In genomic region chr7:99499356-99499712, GRCh38 we compare ENCODE assay signal across 6 cellular contexts. TPM values are rescaled to one million over a fixed set of nuclear protein-coding genes. Genes with fewer than 3 reads are reported as not detected.
A peak's percentile ranks its signal among the peaks of the same experiment; 100 is the strongest.
DNase-seq lines count a peak whose midpoint lies in the region; ATAC-seq and TF ChIP-seq lines count a peak whose summit lies in the region.

No MANE protein-coding gene starts in this region.

- H3K9me3 ChIP-seq in Peyer's patch = peaks cover 0 to 9% (median under 1%) of the 10 kb centered on the region in 4 donors
- H3K9me3 ChIP-seq in right atrium auricular region = peaks cover under 1 to 8% of the 10 kb centered on the region in 2 donors

- ATAC-seq in GM21529 (IDR thresholded peaks at IDR 0.05; ENCODE audit: unreplicated experiment) = peak; percentile 20

- TF ChIP-seq CTCF in Peyer's patch (IDR thresholded peaks at IDR 0.05) = no peak
- no peak for TF ChIP-seq CTCF in right atrium auricular region (IDR thresholded peaks at IDR 0.05)
- no peak for TF ChIP-seq CTCF in type B pancreatic cell (conservative IDR thresholded peaks at IDR 0.05)

- TF ChIP-seq POLR2A in Peyer's patch (IDR thresholded peaks at IDR 0.05) = no peak

- H3K4me3 Mint-ChIP-seq in type B pancreatic cell = peak overlapping the region; percentile 100

- no peak for DNase-seq in Peyer's patch
- DNase-seq in right atrium auricular region (ENCODE audit: low spot score) = no peak
- no peak for DNase-seq in type B pancreatic cell (ENCODE audit: extremely low spot score, unreplicated experiment)
- no peak for DNase-seq in NCI-H82 treated with DMSO at 0.1 percent for 48 hours (lab: John Stamatoyannopoulos, UW; ENCODE audit: unreplicated experiment)
- DNase-seq in SKM-1 (lab: John Stamatoyannopoulos, UW; ENCODE audit: unreplicated experiment) = no peak

- H3K27me3 Mint-ChIP-seq in type B pancreatic cell = no peaks in the 10 kb centered on the region

- H3K9me3 Mint-ChIP-seq in type B pancreatic cell = no peaks in the 10 kb centered on the region

- H3K27ac ChIP-seq in Peyer's patch (peak overlapping the region; percentile 93 to 99 (median 98)), right atrium auricular region (peak overlapping the region; percentile 92 to 93)

- H3K4me1 ChIP-seq in Peyer's patch = peaks cover 2 to 26% (median 13%) of the 10 kb centered on the region in 4 donors
- peaks cover 0 to 26% of the 10 kb centered on the region in 2 donors for H3K4me1 ChIP-seq in right atrium auricular region

- H3K4me3 ChIP-seq in Peyer's patch (peak overlapping the region; percentile 73 to 98 (median 86)), right atrium auricular region (peak overlapping the region; percentile 75 to 80)

- peaks cover 16% of the 10 kb centered on the region for H3K4me1 Mint-ChIP-seq in type B pancreatic cell (ENCODE audit: unreplicated experiment)

- H3K27me3 ChIP-seq in Peyer's patch (no peaks in the 10 kb centered on the region), right atrium auricular region (no peaks in the 10 kb centered on the region)

- H3K27ac Mint-ChIP-seq in type B pancreatic cell = peak overlapping the region; percentile 99

- H3K36me3 ChIP-seq in Peyer's patch (peaks cover 0 to 24% (median 0%) of the 10 kb centered on the region in 3 donors), right atrium auricular region (peaks cover 33% of the 10 kb centered on the region)

- peaks cover 18% of the 10 kb centered on the region for H3K36me3 Mint-ChIP-seq in type B pancreatic cell

RNA-seq across cellular contexts. Expression of gene ZNF394, which starts 0.7 kb away (rescaled TPM):
- 10 to 100 TPM; 37.3 to 71.8 (median 58.0) TPM for total RNA-seq in Peyer's patch
- total RNA-seq in right atrium auricular region = 10 to 100 TPM; 10.8 to 20.2 TPM
- total RNA-seq in type B pancreatic cell (ENCODE audit: low replicate concordance) = 24.3 and 31.8 TPM in 2 replicates

RNA-seq across cellular contexts. Expression of gene ZKSCAN5, which starts 5.1 kb away (rescaled TPM):
- total RNA-seq in Peyer's patch = 10 to 100 TPM in 2 of 4 donors, 1 to 10 TPM in 2; 7.2 to 20.6 (median 11.7) TPM
- total RNA-seq in right atrium auricular region = 1 to 10 TPM; 5.4 to 6.3 TPM
- total RNA-seq in type B pancreatic cell (ENCODE audit: low replicate concordance) = 9.2 and 14.0 TPM in 2 replicates

RNA-seq across cellular contexts. Expression of gene ZNF789, which starts 26.6 kb away (rescaled TPM):
- total RNA-seq in Peyer's patch = 10 to 100 TPM; 23.8 to 44.8 (median 36.8) TPM
- 1 to 10 TPM in 1 of 2 donors, under 1 TPM in 1; 0.48 to 2.6 TPM for total RNA-seq in right atrium auricular region
- total RNA-seq in type B pancreatic cell (ENCODE audit: low replicate concordance) = 12.6 and 19.0 TPM in 2 replicates

RNA-seq across cellular contexts. Expression of gene ATP5MF, which starts 33.4 kb away (rescaled TPM):
- 100 to 1,000 TPM; 352 to 597 (median 546) TPM for total RNA-seq in Peyer's patch
- total RNA-seq in right atrium auricular region = 1,000 to 10,000 TPM; 2,443 to 2,651 TPM
- 345 and 403 TPM in 2 replicates for total RNA-seq in type B pancreatic cell (ENCODE audit: low replicate concordance)

RNA-seq across cellular contexts. Expression of gene FAM200A, which starts 52.6 kb away (rescaled TPM):
- total RNA-seq in Peyer's patch (1 to 10 TPM; 2.2 to 4.2 (median 2.6) TPM), right atrium auricular region (1 to 10 TPM; 4.6 to 5.0 TPM), type B pancreatic cell (ENCODE audit: low replicate concordance) (10.2 and 10.8 TPM in 2 replicates)
